Comparison of ENCODE assay signal across 1 cellular context in genomic region chr5:31382051-31382878, GRCh38.
TF ChIP-seq lines count a peak whose summit lies in the region.

No MANE protein-coding gene starts in this region.

TF ChIP-seq in GM12878, 131 proteins besides CTCF, POLR2A, EP300 and RAD21 (continued from another document):
- TF ChIP-seq BCLAF1 (IDR thresholded peaks at IDR 0.05), result no peak
- no peak for TF ChIP-seq SP1 (IDR thresholded peaks at IDR 0.05; ENCODE audit: low read depth, low read length)
- no peak for TF ChIP-seq POLR2AphosphoS5 (IDR thresholded peaks at IDR 0.05; ENCODE audit: low read length)
- TF ChIP-seq BCL11A (IDR thresholded peaks at IDR 0.05; ENCODE audit: low read depth, low read length), result no peak; the same call in 1 of the 2 replicates
- peak; percentile 68; the same call in 1 of the 2 replicates for TF ChIP-seq SPI1 (IDR thresholded peaks at IDR 0.05; ENCODE audit: borderline replicate concordance, insufficient read depth, low read depth, low read length)
- no peak for TF ChIP-seq IRF4 (IDR thresholded peaks at IDR 0.05; ENCODE audit: low read depth, low read length)
- peak; percentile 85 for TF ChIP-seq MEF2B (IDR thresholded peaks at IDR 0.05; ENCODE audit: partially characterized antibody, poor library complexity, severe bottlenecking)
- TF ChIP-seq MYC (IDR thresholded peaks at IDR 0.05; ENCODE audit: insufficient read depth, insufficient read length, insufficient replicate concordance, low read length, severe bottlenecking), result no peak
- TF ChIP-seq TCF7 (IDR thresholded peaks at IDR 0.05; ENCODE audit: borderline replicate concordance), result peak; percentile 80; the same call in 1 of the 2 replicates
- TF ChIP-seq KDM1A (IDR thresholded peaks at IDR 0.05; ENCODE audit: borderline replicate concordance), result no peak
- TF ChIP-seq PAX5 (IDR thresholded peaks at IDR 0.05; ENCODE audit: borderline replicate concordance, low read depth, low read length), result peak; percentile 25; the same call in 1 of the 2 replicates
- TF ChIP-seq MTA2 (IDR thresholded peaks at IDR 0.05; ENCODE audit: low read depth), result peak; percentile 72
- peak in 1 of 2 experiments; percentile 48; a peak in 1 of 4 replicates for TF ChIP-seq IKZF2 (IDR thresholded peaks at IDR 0.05)
- no peak for TF ChIP-seq RB1 (IDR thresholded peaks at IDR 0.05; ENCODE audit: borderline replicate concordance)
- peak; percentile 52 for TF ChIP-seq IKZF1 (conservative IDR thresholded peaks at IDR 0.05)
- TF ChIP-seq, protein P1, sequence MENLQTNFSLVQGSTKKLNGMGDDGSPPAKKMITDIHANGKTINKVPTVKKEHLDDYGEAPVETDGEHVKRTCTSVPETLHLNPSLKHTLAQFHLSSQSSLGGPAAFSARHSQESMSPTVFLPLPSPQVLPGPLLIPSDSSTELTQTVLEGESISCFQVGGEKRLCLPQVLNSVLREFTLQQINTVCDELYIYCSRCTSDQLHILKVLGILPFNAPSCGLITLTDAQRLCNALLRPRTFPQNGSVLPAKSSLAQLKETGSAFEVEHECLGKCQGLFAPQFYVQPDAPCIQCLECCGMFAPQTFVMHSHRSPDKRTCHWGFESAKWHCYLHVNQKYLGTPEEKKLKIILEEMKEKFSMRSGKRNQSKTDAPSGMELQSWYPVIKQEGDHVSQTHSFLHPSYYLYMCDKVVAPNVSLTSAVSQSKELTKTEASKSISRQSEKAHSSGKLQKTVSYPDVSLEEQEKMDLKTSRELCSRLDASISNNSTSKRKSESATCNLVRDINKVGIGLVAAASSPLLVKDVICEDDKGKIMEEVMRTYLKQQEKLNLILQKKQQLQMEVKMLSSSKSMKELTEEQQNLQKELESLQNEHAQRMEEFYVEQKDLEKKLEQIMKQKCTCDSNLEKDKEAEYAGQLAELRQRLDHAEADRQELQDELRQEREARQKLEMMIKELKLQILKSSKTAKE (IDR thresholded peaks at IDR 0.05; ENCODE audit: low read depth, poor library complexity, severe bottlenecking), result no peak
- TF ChIP-seq YBX1 (IDR thresholded peaks at IDR 0.05), result no peak
- TF ChIP-seq ZZZ3 (IDR thresholded peaks at IDR 0.05; ENCODE audit: control insufficient read depth, insufficient read length, low read depth), result no peak
- TF ChIP-seq GATAD2B (conservative IDR thresholded peaks at IDR 0.05; ENCODE audit: low read depth), result 0 out of 2 replicates have a peak, but pooled peaks have one; percentile 38
- 0 out of 2 replicates have a peak, but pooled peaks have one; percentile 40 for TF ChIP-seq ZNF24 (IDR thresholded peaks at IDR 0.05)
- peak; percentile 43; the same call in 1 of the 2 replicates for TF ChIP-seq RELB (IDR thresholded peaks at IDR 0.05; ENCODE audit: low read depth)
- TF ChIP-seq ZNF384 (IDR thresholded peaks at IDR 0.05; ENCODE audit: borderline replicate concordance, low read depth, low read length), result peak; percentile 70
- TF ChIP-seq BRCA1 (IDR thresholded peaks at IDR 0.05; ENCODE audit: low read depth, low read length), result no peak
